In genomic region chr6:133505680-133506079, GRCh38 we compare ENCODE assay signal across 21 cellular contexts.
"Had no signal": no experiment of that assay in that cellular context is flagged by ENCODE, and none has a peak within 500 bp of the region (broad histone marks: within the 10 kb centered on the region; RNA-seq: fewer than 3 reads in every experiment).

No MANE protein-coding gene starts in this region.

- ATAC-seq: effector memory CD8-positive, alpha-beta T cell; left colon; left ventricle myocardium superior; stimulated activated naive B cell treated with anti-CD40 and anti-IgM and Interleukin-4, amounts not matched to agents 10 μg/mL and 1 μg/mL and 100 μg/mL, for 72 hours; stimulated activated naive CD8-positive, alpha-beta T cell treated with anti-CD3 and anti-CD28 coated beads, Interleukin-15, amount 100 ng/mL, for 72 hours had no signal

- H3K36me3 Mint-ChIP-seq: naive B cell; stimulated activated naive B cell treated with anti-CD40 and anti-IgM and Interleukin-4, amounts not matched to agents 10 μg/mL and 1 μg/mL and 100 μg/mL, for 72 hours had no signal

- FAIRE-seq: urothelium cell line had no signal

- H3K4me2 ChIP-seq: hepatocyte had no signal

- H3K9me3 ChIP-seq: esophagus squamous epithelium, neutrophil, sigmoid colon had no signal

- H3K27me3 Mint-ChIP-seq: dendritic cell treated with granulocyte-macrophage colony-stimulating factor and Interleukin-4, amounts not matched to agents 40 ng/mL and 50 ng/mL, for 4 days; effector memory CD8-positive, alpha-beta T cell had no signal

- H3K27me3 ChIP-seq: esophagus squamous epithelium, hepatocyte, neutrophil, sigmoid colon had no signal

- H2AFZ ChIP-seq: hepatocyte had no signal

- H3K4me1 Mint-ChIP-seq: naive B cell; stimulated activated naive B cell treated with anti-CD40 and anti-IgM and Interleukin-4, amounts not matched to agents 10 μg/mL and 1 μg/mL and 100 μg/mL, for 72 hours; stimulated activated naive CD8-positive, alpha-beta T cell treated with anti-CD3 and anti-CD28 coated beads, Interleukin-15, amount 100 ng/mL, for 72 hours had no signal

- H3K4me3 ChIP-seq: esophagus squamous epithelium, hepatocyte, lung, sigmoid colon, skin epidermis had no signal

- H3K36me3 ChIP-seq: esophagus squamous epithelium, neutrophil, sigmoid colon had no signal

- DNase-seq: effector memory CD8-positive, alpha-beta T cell; esophagus squamous epithelium; foreskin fibroblast; left colon; left ventricle myocardium superior; mesenchymal stem cell; naive B cell; posterior cingulate gyrus; sigmoid colon; stimulated activated CD4-positive, alpha-beta T cell treated with anti-CD3 and anti-CD28 coated beads, Interleukin-2, amount 100 ng/mL, for 24 hours; stimulated activated CD4-positive, alpha-beta T cell treated with anti-CD3 and anti-CD28 coated beads, Interleukin-4, amount 100 ng/mL, for 4 hours; stimulated activated naive B cell treated with anti-CD40 and anti-IgM and Interleukin-4, amounts not matched to agents 10 μg/mL and 1 μg/mL and 100 μg/mL, for 72 hours; stimulated activated naive CD8-positive, alpha-beta T cell treated with anti-CD3 and anti-CD28 coated beads, Interleukin-15, amount 100 ng/mL, for 72 hours; substantia nigra had no signal

- H3K27ac ChIP-seq: esophagus squamous epithelium, hepatocyte, neutrophil, sigmoid colon, skin epidermis had no signal

- H3K9me3 Mint-ChIP-seq: dendritic cell treated with granulocyte-macrophage colony-stimulating factor and Interleukin-4, amounts not matched to agents 40 ng/mL and 50 ng/mL, for 4 days; effector memory CD8-positive, alpha-beta T cell; stimulated activated naive B cell treated with anti-CD40 and anti-IgM and Interleukin-4, amounts not matched to agents 10 μg/mL and 1 μg/mL and 100 μg/mL, for 72 hours; stimulated activated naive CD8-positive, alpha-beta T cell treated with anti-CD3 and anti-CD28 coated beads, Interleukin-15, amount 100 ng/mL, for 72 hours had no signal

- H3K79me2 ChIP-seq: hepatocyte had no signal

- H3K4me3 Mint-ChIP-seq: dendritic cell treated with granulocyte-macrophage colony-stimulating factor and Interleukin-4, amounts not matched to agents 40 ng/mL and 50 ng/mL, for 4 days; effector memory CD8-positive, alpha-beta T cell; naive B cell; stimulated activated naive B cell treated with anti-CD40 and anti-IgM and Interleukin-4, amounts not matched to agents 10 μg/mL and 1 μg/mL and 100 μg/mL, for 72 hours; stimulated activated naive CD8-positive, alpha-beta T cell treated with anti-CD3 and anti-CD28 coated beads, Interleukin-15, amount 100 ng/mL, for 72 hours; type B pancreatic cell had no signal

- H3K27ac Mint-ChIP-seq: dendritic cell treated with granulocyte-macrophage colony-stimulating factor and Interleukin-4, amounts not matched to agents 40 ng/mL and 50 ng/mL, for 4 days; effector memory CD8-positive, alpha-beta T cell; naive B cell; stimulated activated naive B cell treated with anti-CD40 and anti-IgM and Interleukin-4, amounts not matched to agents 10 μg/mL and 1 μg/mL and 100 μg/mL, for 72 hours; stimulated activated naive CD8-positive, alpha-beta T cell treated with anti-CD3 and anti-CD28 coated beads, Interleukin-15, amount 100 ng/mL, for 72 hours; type B pancreatic cell had no signal
